ENCODE assay signal across 8 cellular contexts in the genomic region with DNA sequence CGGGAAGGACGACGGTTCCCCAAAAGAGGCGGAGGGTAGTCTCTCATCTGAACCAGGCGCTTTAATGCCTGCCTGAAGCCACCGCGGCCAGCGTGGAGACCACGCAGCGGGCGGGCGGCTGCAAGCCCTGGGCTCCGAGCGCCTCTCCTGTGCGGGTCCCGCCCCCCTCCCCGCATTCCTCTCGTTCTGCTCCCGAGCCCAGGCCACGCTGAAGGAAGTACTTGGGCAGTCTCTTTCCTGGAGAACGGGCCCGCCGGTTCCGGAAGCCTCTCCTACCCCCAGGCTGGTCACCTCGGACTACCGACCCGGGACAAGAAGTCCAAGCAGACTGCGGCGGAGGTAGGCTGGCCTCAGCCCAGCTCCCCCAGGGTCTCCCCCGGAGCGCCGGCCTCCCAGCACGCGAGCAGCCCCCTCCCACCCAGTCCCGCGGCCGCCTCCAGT. TPM values are rescaled to one million over a fixed set of nuclear protein-coding genes. Genes with fewer than 3 reads are reported as not detected.
DNase-seq lines count a peak whose midpoint lies in the region; ATAC-seq and TF ChIP-seq lines count a peak whose summit lies in the region.

No MANE protein-coding gene starts in this region.

- peak overlapping the region; percentile 39 to 68; a peak in 3 of 4 replicates for H3K27ac ChIP-seq in SK-N-SH (ENCODE audit: low read depth in 2 of 2, low read length in 1 of 2)
- H3K27ac ChIP-seq in mesodermal cell (ENCODE audit: low read depth, low read length, severe bottlenecking), result no peak overlapping the region
- peak overlapping the region; percentile 88 for H3K27ac ChIP-seq in urinary bladder (ENCODE audit: low read depth)

- H3F3A ChIP-seq in SK-N-SH (replicated peaks; ENCODE audit: insufficient read depth), result peaks cover 13% of the 10 kb centered on the region

- H3K9me2 ChIP-seq in SK-N-SH, result no peaks in the 10 kb centered on the region

- peaks cover 0 to 6% of the 10 kb centered on the region in 2 experiments; a peak in 2 of 4 replicates for H3K4me1 ChIP-seq in SK-N-SH (ENCODE audit: control insufficient read depth in 1 of 2, insufficient read depth in 2 of 2, low read depth in 1 of 2, low read length in 1 of 2)
- H3K4me1 ChIP-seq in mesodermal cell (ENCODE audit: control insufficient read depth, insufficient read depth, low read length, poor library complexity, severe bottlenecking), result peaks cover 4% of the 10 kb centered on the region
- no peaks in the 10 kb centered on the region for H3K4me1 ChIP-seq in urinary bladder (ENCODE audit: insufficient read depth)

- H3K4me3 ChIP-seq in SK-N-SH (ENCODE audit: low read depth in 2 of 2, low read length in 1 of 2) (peak overlapping the region; percentile 72 to 83), epithelial cell of proximal tubule (ENCODE audit: low read depth, low read length) (peak overlapping the region; percentile 78), mesodermal cell (ENCODE audit: extremely low read depth, insufficient read depth, low read length, poor library complexity, severe bottlenecking) (peak overlapping the region; percentile 75), urinary bladder (ENCODE audit: low read depth, low read length) (peak overlapping the region; percentile 85)

- H2AFZ ChIP-seq in SK-N-SH (ENCODE audit: low read depth), result peak overlapping the region; percentile 90

- H3K36me3 ChIP-seq in SK-N-SH (replicated peaks in 1 of 2; ENCODE audit: control insufficient read depth in 1 of 2, insufficient read depth in 2 of 2, low read length in 1 of 2) (no peaks in the 10 kb centered on the region), mesodermal cell (ENCODE audit: control insufficient read depth, insufficient read depth, low read length) (no peaks in the 10 kb centered on the region), urinary bladder (ENCODE audit: insufficient read depth) (no peaks in the 10 kb centered on the region)

- peak overlapping the region; percentile 69; the same call in 1 of the 2 replicates for H3K9ac ChIP-seq in SK-N-SH

- no peaks in the 10 kb centered on the region; the same call in 1 of the 2 replicates for H4K20me1 ChIP-seq in SK-N-SH (ENCODE audit: insufficient read depth)

- no peak for TF ChIP-seq EP300 in SK-N-SH (IDR thresholded peaks at IDR 0.05; ENCODE audit: borderline replicate concordance in 1 of 2, low read depth in 1 of 2, low read length in 1 of 2)

- peak; percentile 33 for DNase-seq in 8988T
- peak; percentile 3 for DNase-seq in GM04503 (ENCODE audit: low read depth)
- DNase-seq in SK-N-SH, result peak; percentile 79
- no peak for DNase-seq in epithelial cell of proximal tubule (ENCODE audit: low read depth)

- peak overlapping the region; percentile 83 for H3K4me2 ChIP-seq in SK-N-SH

- H3K9me3 ChIP-seq in SK-N-SH, result no peaks in the 10 kb centered on the region
- H3K9me3 ChIP-seq in mesodermal cell (ENCODE audit: control insufficient read depth, low read length), result no peaks in the 10 kb centered on the region

- 3% methylated on average over 11 of the region's 37 CpGs for WGBS in SK-N-SH (ENCODE audit: low lambda C conversion rate)
- 0 to 1% methylated on average over 19 to 22 of the region's 37 CpGs for WGBS in mesodermal cell (ENCODE audit: insufficient coverage in 2 of 2), 2 experiments
- WGBS in urinary bladder, result under 1% methylated on average over 37 of the region's 37 CpGs

- CTCF ChIA-PET in SK-N-SH (lab: Yijun Ruan, JAX), result no interaction called here

- no peaks in the 10 kb centered on the region for H3K27me3 ChIP-seq in SK-N-SH (ENCODE audit: insufficient read depth)

- no peaks in the 10 kb centered on the region for H3K79me2 ChIP-seq in SK-N-SH (ENCODE audit: insufficient read depth)

- no peak for TF ChIP-seq CTCF in SK-N-SH (IDR thresholded peaks at IDR 0.05)
- no peak for TF ChIP-seq CTCF in epithelial cell of proximal tubule (conservative IDR thresholded peaks at IDR 0.05; ENCODE audit: low read depth, low read length)

- TF ChIP-seq RAD21 in SK-N-SH (IDR thresholded peaks at IDR 0.05; ENCODE audit: low read length), result no peak

- ATAC-seq in HG02943 (IDR thresholded peaks at IDR 0.05; ENCODE audit: low read depth, unreplicated experiment) (peak; percentile 31), GM21367 (IDR thresholded peaks at IDR 0.05; ENCODE audit: unreplicated experiment) (no peak)

- POLR2A ChIA-PET in SK-N-SH (lab: Yijun Ruan, JAX), result no interaction called here

TF ChIP-seq in SK-N-SH, 30 proteins besides CTCF, POLR2A, EP300 and RAD21:
- TF ChIP-seq GABPA (IDR thresholded peaks at IDR 0.05; ENCODE audit: low read depth) (peak; percentile 33; the same call in 1 of the 2 replicates), POLR2AphosphoS5 (IDR thresholded peaks at IDR 0.05; ENCODE audit: low read depth, low read length) (no peak), RCOR1 (IDR thresholded peaks at IDR 0.05; ENCODE audit: low read length) (no peak), TCF12 (IDR thresholded peaks at IDR 0.05) (no peak), EZH2phosphoT487 (IDR thresholded peaks at IDR 0.05; ENCODE audit: borderline replicate concordance, low read depth) (no peak), NFIC (IDR thresholded peaks at IDR 0.05; ENCODE audit: borderline replicate concordance) (no peak), ELF1 (IDR thresholded peaks at IDR 0.05) (no peak)
- TF ChIP-seq, protein P1, sequence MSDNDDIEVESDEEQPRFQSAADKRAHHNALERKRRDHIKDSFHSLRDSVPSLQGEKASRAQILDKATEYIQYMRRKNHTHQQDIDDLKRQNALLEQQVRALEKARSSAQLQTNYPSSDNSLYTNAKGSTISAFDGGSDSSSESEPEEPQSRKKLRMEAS (IDR thresholded peaks at IDR 0.05; ENCODE audit: low read depth), result no peak
- TF ChIP-seq, protein P2, sequence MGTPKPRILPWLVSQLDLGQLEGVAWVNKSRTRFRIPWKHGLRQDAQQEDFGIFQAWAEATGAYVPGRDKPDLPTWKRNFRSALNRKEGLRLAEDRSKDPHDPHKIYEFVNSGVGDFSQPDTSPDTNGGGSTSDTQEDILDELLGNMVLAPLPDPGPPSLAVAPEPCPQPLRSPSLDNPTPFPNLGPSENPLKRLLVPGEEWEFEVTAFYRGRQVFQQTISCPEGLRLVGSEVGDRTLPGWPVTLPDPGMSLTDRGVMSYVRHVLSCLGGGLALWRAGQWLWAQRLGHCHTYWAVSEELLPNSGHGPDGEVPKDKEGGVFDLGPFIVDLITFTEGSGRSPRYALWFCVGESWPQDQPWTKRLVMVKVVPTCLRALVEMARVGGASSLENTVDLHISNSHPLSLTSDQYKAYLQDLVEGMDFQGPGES (IDR thresholded peaks at IDR 0.05; ENCODE audit: low read depth, low read length), result no peak

RNA-seq across cellular contexts. Expression of a gene that starts 0.6 kb away (rescaled TPM):
- 50.6 and 55.1 TPM in 2 replicates for polyA plus RNA-seq in SK-N-SH (2012; rRNA removed)
- 65.6 and 68.5 TPM in 2 replicates for polyA plus RNA-seq in SK-N-SH (2012; cell fraction: cytosol; rRNA removed)
- polyA plus RNA-seq in SK-N-SH (2012; cell fraction: nucleus; rRNA removed), result 15.7 and 19.4 TPM in 2 replicates
- 24.2 and 25.0 TPM in 2 replicates for total RNA-seq in epithelial cell of proximal tubule
- 33.5 TPM for polyA plus RNA-seq in mesodermal cell (2013, experiment 1 of 2)
- 39.4 TPM for polyA plus RNA-seq in mesodermal cell (2013, experiment 2 of 2)
- total RNA-seq in urinary bladder, result 94.0 TPM
- polyA plus RNA-seq in urinary bladder, result 92.3 TPM

RNA-seq across cellular contexts. Expression of a gene that starts 53.1 kb away (rescaled TPM):
- polyA plus RNA-seq in SK-N-SH (2012; rRNA removed) (0.10 and 0.21 TPM in 2 replicates), urinary bladder (19.3 TPM)
- polyA plus RNA-seq in SK-N-SH (2012; cell fraction: cytosol; rRNA removed), result 0.22 and 0.24 TPM in 2 replicates
- 0.91 and 1.00 TPM in 2 replicates for polyA plus RNA-seq in SK-N-SH (2012; cell fraction: nucleus; rRNA removed)
- total RNA-seq in epithelial cell of proximal tubule (under 0.01 TPM in 1 of 2 replicates, not detected in the other), urinary bladder (25.4 TPM)
- 6.3 TPM for polyA plus RNA-seq in mesodermal cell (2013, experiment 1 of 2)
- 5.7 TPM for polyA plus RNA-seq in mesodermal cell (2013, experiment 2 of 2)

Comparison
In these comparisons a context has a peak if more than half of its experiments do, and no peak if none do; other contexts are left out.
1. RNA of a gene that starts 53.1 kb away (total RNA-seq): 25.4 TPM in urinary bladder (single experiment); under 0.01 TPM in epithelial cell of proximal tubule; every median in the first group is over 10 times any median in the second.
2. Peak in every context shown above with its lines, with median percentiles within 50 percentile points of each other: H3K4me3 ChIP-seq.